ENCODE assay signal across 1 cellular context in the genomic region with DNA sequence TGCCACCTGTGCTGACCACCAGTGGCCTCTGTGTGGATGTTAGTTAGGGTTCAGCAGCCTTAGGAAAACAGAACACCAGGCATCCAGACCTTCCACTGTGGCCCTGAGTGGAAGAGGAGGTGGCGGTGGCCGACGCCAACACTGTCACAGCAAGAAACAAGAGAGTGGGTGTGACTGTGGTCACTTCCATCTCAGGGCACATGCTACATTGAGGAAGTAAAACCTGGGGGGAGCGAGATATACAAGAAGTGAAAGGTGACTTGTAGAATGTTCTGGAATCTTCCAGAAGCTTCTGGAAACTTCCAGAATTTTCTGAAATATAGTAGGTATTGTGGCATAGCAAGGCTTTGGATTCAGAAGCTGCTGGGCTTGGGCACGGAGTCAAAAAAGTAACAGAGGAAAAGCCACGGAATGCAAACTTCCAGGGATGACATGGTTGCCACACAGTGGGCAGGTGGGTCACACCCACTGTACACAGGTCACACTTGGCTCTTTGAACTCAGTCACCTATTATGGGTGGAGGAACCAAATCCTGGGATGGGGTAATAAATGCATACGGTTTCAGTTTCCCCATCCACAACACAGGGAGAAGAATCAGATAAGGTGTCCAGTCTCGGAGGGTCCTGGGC.
TF ChIP-seq lines count a peak whose summit lies in the region.

No MANE protein-coding gene starts in this region.

TF ChIP-seq in HepG2, 621 proteins besides CTCF, POLR2A, EP300 and RAD21 (continued from another document):
- TF ChIP-seq CEBPB (IDR thresholded peaks at IDR 0.05; ENCODE audit: borderline replicate concordance, low read depth, low read length) (0 out of 2 replicates have a peak, but pooled peaks have one; percentile 16), ZNF552 (CRISPR knock-in tag; IDR thresholded peaks at IDR 0.05; ENCODE audit: borderline replicate concordance) (no peak), ZNF263 (CRISPR knock-in tag; IDR thresholded peaks at IDR 0.05) (no peak), HNF4A (CRISPR knock-in tag; IDR thresholded peaks at IDR 0.05) (no peak), ZNF800 (CRISPR knock-in tag; IDR thresholded peaks at IDR 0.05) (no peak)
